ENCODE assay signal across 9 cellular contexts in genomic region chr1:110874303-110875215, GRCh38. TPM values are rescaled to one million over a fixed set of nuclear protein-coding genes. Genes with fewer than 3 reads are reported as not detected.
DNase-seq lines count a peak whose midpoint lies in the region; ATAC-seq and TF ChIP-seq lines count a peak whose summit lies in the region.
"Had no signal": no experiment of that assay in that cellular context is flagged by ENCODE, and none has a peak within 500 bp of the region (broad histone marks: within the 10 kb centered on the region; RNA-seq: fewer than 3 reads in every experiment).

No MANE protein-coding gene starts in this region.

- H3K9me2 ChIP-seq in MM.1S (replicated peaks; ENCODE audit: insufficient read depth, low read length) = no peaks in the 10 kb centered on the region

- no peaks in the 10 kb centered on the region for H3K27me3 ChIP-seq in MM.1S (replicated peaks; ENCODE audit: insufficient read depth, low read length)
- no peaks in the 10 kb centered on the region for H3K27me3 ChIP-seq in psoas muscle (ENCODE audit: insufficient read depth in 3 of 3, low read length in 2 of 3)

- no peak for TF ChIP-seq CTCF in MM.1S (IDR thresholded peaks at IDR 0.05; ENCODE audit: low read length)
- no peak for TF ChIP-seq CTCF in psoas muscle (IDR thresholded peaks at IDR 0.05)
- no peak for TF ChIP-seq CTCF in GM13976 (IDR thresholded peaks at IDR 0.05; ENCODE audit: borderline replicate concordance, control extremely low read depth, extremely low read depth, insufficient read depth, missing control alignments)

- no peaks in the 10 kb centered on the region for H4K20me1 ChIP-seq in MM.1S (ENCODE audit: insufficient read depth, low read length)

- intact Hi-C loops in psoas muscle (cut with DNase I) = loop anchor here in 1 of 2 donors (10.0 kb wide), 1 partner anchor 1280 kb away; no protein-coding TSS in a partner anchor
- intact Hi-C loops in head of caudate nucleus (cut with DNase I) = no loop called here

- H3K4me2 ChIP-seq in MM.1S (ENCODE audit: low read depth, low read length) = peak overlapping the region; percentile 94

- DNase-seq in GF-D8 (lab: John Stamatoyannopoulos, UW) = peak; percentile 67
- peak; percentile 35 for DNase-seq in MM.1S
- DNase-seq in psoas muscle = no peak
- DNase-seq in GM13976 (ENCODE audit: low spot score) = no peak
- DNase-seq in head of caudate nucleus = no peak
- no peak for DNase-seq in NCI-H1930 (lab: John Stamatoyannopoulos, UW)
- DNase-seq: hypothalamus had no signal

- peak overlapping the region; percentile 86 for H3K27ac ChIP-seq in MM.1S (ENCODE audit: low read length)
- H3K27ac ChIP-seq in adipose tissue (ENCODE audit: low read depth, low read length) = peak overlapping the region; percentile 61
- H3K27ac ChIP-seq in psoas muscle = no peak overlapping the region

- H3K9ac ChIP-seq in MM.1S (ENCODE audit: low read length) = peak overlapping the region; percentile 73; the same call in 1 of the 2 replicates

- H3K9me3 ChIP-seq in MM.1S (replicated peaks; ENCODE audit: insufficient read depth, low read length) (no peaks in the 10 kb centered on the region), psoas muscle (no peaks in the 10 kb centered on the region)

- H3F3A ChIP-seq in MM.1S (ENCODE audit: insufficient read depth, low read length) = peaks cover 38% of the 10 kb centered on the region

- ATAC-seq in psoas muscle (no peak), HG03108 (IDR thresholded peaks at IDR 0.05; ENCODE audit: unreplicated experiment) (no peak)

- H3K36me3 ChIP-seq in MM.1S (replicated peaks; ENCODE audit: insufficient read depth, low read length) (no peaks in the 10 kb centered on the region; the same call in 1 of the 2 replicates), psoas muscle (ENCODE audit: insufficient read depth in 1 of 2, low read depth in 1 of 2) (no peaks in the 10 kb centered on the region)

- H3K4me3 ChIP-seq in MM.1S (ENCODE audit: low read length) (peak overlapping the region; percentile 87), psoas muscle (peak overlapping the region; percentile 49)

- in situ Hi-C loops in GM13976 (cut with MboI; ENCODE audit: low sequenced_read_pairs, unreplicated experiment) = loop anchor here (10.0 kb wide), 2 partner anchors 270 to 350 kb away; partner anchors contain the start of genes CEPT1, CHI3L2 and DRAM2

- H2AFZ ChIP-seq in MM.1S (ENCODE audit: low read length) = no peak overlapping the region

- H3K79me2 ChIP-seq in MM.1S (ENCODE audit: low read length) = peaks cover 68% of the 10 kb centered on the region

- WGBS in adipose tissue, 3 donors = 21 to 29% (median 27%) methylated on average over 3 of the region's 3 CpGs
- WGBS in psoas muscle, 3 donors = 38 to 44% (median 38%) methylated on average over 3 of the region's 3 CpGs

- peaks cover 16% of the 10 kb centered on the region for H3K4me1 ChIP-seq in MM.1S (ENCODE audit: low read length)
- H3K4me1 ChIP-seq in psoas muscle = no peaks in the 10 kb centered on the region

RNA-seq across cellular contexts. Expression of gene CD53, which starts 1.6 kb away (rescaled TPM):
- 10 to 100 TPM; 12.0 to 59.0 (median 35.1) TPM for polyA plus RNA-seq in adipose tissue
- 10 to 100 TPM in 1 of 4 donors, 1 to 10 TPM in 3; 4.4 to 10.2 (median 6.4) TPM for total RNA-seq in psoas muscle
- 1 to 10 TPM; 1.5 to 6.5 (median 2.1) TPM for polyA plus RNA-seq in psoas muscle

Comparison
In these comparisons a context has a peak if more than half of its experiments do, and no peak if none do; other contexts are left out.
1. DNase-seq: peak in GF-D8 (single experiment) and MM.1S (single experiment); none in psoas muscle (0 of 2), GM13976 (single experiment), head of caudate nucleus (0 of 42) and NCI-H1930 (0 of 2).